In genomic region chr1:217014066-217014465, GRCh38 we compare ENCODE assay signal across 23 cellular contexts.
"Had no signal": no experiment of that assay in that cellular context is flagged by ENCODE, and none has a peak within 500 bp of the region (broad histone marks: within the 10 kb centered on the region; RNA-seq: fewer than 3 reads in every experiment).

No MANE protein-coding gene starts in this region.

- H3K4me3 ChIP-seq: colonic mucosa, esophagus squamous epithelium, gastroesophageal sphincter, left ventricle myocardium inferior, lung, neural progenitor cell, prostate gland, spleen, thoracic aorta, transverse colon had no signal

- H3K4me1 ChIP-seq: colonic mucosa, esophagus squamous epithelium, gastroesophageal sphincter, neural progenitor cell, parathyroid adenoma, prostate gland, spleen, transverse colon had no signal

- H3K27ac ChIP-seq: colonic mucosa, esophagus squamous epithelium, gastroesophageal sphincter, left ventricle myocardium inferior, neural progenitor cell, parathyroid adenoma, prostate gland, spleen, thoracic aorta, transverse colon had no signal

- H3K79me2 ChIP-seq: parathyroid adenoma had no signal

- DNase-seq: colonic mucosa; dermis blood vessel endothelial cell; esophagus squamous epithelium; foreskin fibroblast; glutamatergic neuron; kidney; left cardiac atrium; left ventricle myocardium inferior; mesenchymal stem cell; midbrain; occipital lobe; retina; spleen; stimulated activated CD4-positive, alpha-beta T cell treated with anti-CD3 and anti-CD28 coated beads, Interleukin-15, amount 100 ng/mL, for 24 hours; stimulated activated CD4-positive, alpha-beta T cell treated with anti-CD3 and anti-CD28 coated beads, Interleukin-1b, Interleukin-23, amount 100 ng/mL, for 48 hours; stimulated activated CD4-positive, alpha-beta T cell treated with anti-CD3 and anti-CD28 coated beads, Interleukin-4, amount 100 ng/mL, for 24 hours; transverse colon had no signal

- H3K9me3 ChIP-seq: colonic mucosa, esophagus squamous epithelium, gastroesophageal sphincter, left ventricle myocardium inferior, prostate gland, spleen, thoracic aorta, transverse colon had no signal

- H3K4me2 ChIP-seq: neural progenitor cell had no signal

- H3K9ac ChIP-seq: neural progenitor cell, parathyroid adenoma had no signal

- H3K27me3 ChIP-seq: colonic mucosa, gastroesophageal sphincter, neural progenitor cell, spleen, transverse colon had no signal

- H3K36me3 ChIP-seq: colonic mucosa, esophagus squamous epithelium, gastroesophageal sphincter, left ventricle myocardium inferior, neural progenitor cell, prostate gland, spleen, thoracic aorta, transverse colon had no signal

- H2AFZ ChIP-seq: neural progenitor cell, parathyroid adenoma had no signal
